12 cellular contexts compared by ENCODE assay signal in genomic region chr4:98603683-98604573, GRCh38. TPM values are rescaled to one million over a fixed set of nuclear protein-coding genes. Genes with fewer than 3 reads are reported as not detected.
DNase-seq lines count a peak whose midpoint lies in the region; ATAC-seq, FAIRE-seq and TF ChIP-seq lines count a peak whose summit lies in the region.
"Had no signal": no experiment of that assay in that cellular context is flagged by ENCODE, and none has a peak within 500 bp of the region (broad histone marks: within the 10 kb centered on the region; RNA-seq: fewer than 3 reads in every experiment).

No MANE protein-coding gene starts in this region.

- intact Hi-C loops in GM12878 (cut with micrococcal nuclease; ENCODE audit: unreplicated experiment) = loop anchor here (2.0 to 5.0 kb wide), 2 partner anchors 59 to 122 kb away; no protein-coding TSS in a partner anchor

- no peak overlapping the region for H3K4ac ChIP-seq in neuronal stem cell (ENCODE audit: low read length)

- no peak overlapping the region for H2BK120ac ChIP-seq in neuronal stem cell (ENCODE audit: low read depth, low read length)

- RAD21 ChIA-PET in GM12878 (lab: Charles Lee; ENCODE audit: unreplicated experiment) = interaction anchor here (1.2 to 3.0 kb wide), 4 partner anchors 14 to 136 kb away, joined by 3 to 11 read pairs (median 4); no protein-coding TSS in a partner anchor

- H3K27me3 ChIP-seq in GM23248 (replicated peaks; ENCODE audit: insufficient read depth) (no peaks in the 10 kb centered on the region), GM12878 (replicated peaks in 1 of 2; ENCODE audit: control insufficient read depth in 2 of 2, insufficient read depth in 2 of 2, low read length in 1 of 2) (no peaks in the 10 kb centered on the region; a peak in 1 of 4 replicates), neuronal stem cell (ENCODE audit: control insufficient read depth in 3 of 3, insufficient read depth in 3 of 3, low read depth in 1 of 3, low read length in 3 of 3) (no peaks in the 10 kb centered on the region)

- no peak for TF ChIP-seq EP300 in GM12878 (IDR thresholded peaks at IDR 0.05; ENCODE audit: borderline replicate concordance in 1 of 2, control insufficient read depth in 1 of 2, low read depth in 2 of 2, low read length in 2 of 2)

- no peak overlapping the region for H3K4me2 ChIP-seq in GM23248 (ENCODE audit: unreplicated experiment)
- H3K4me2 ChIP-seq in GM12878 (ENCODE audit: control insufficient read depth, insufficient read depth) = no peak overlapping the region
- H3K4me2 ChIP-seq in neuronal stem cell (ENCODE audit: insufficient read depth, low read length, poor library complexity, severe bottlenecking) = no peak overlapping the region

- CTCF ChIA-PET in GM12878 (lab: Yijun Ruan, JAX) = no interaction called here

- H3K9ac ChIP-seq in GM23248 = no peak overlapping the region
- H3K9ac ChIP-seq in GM12878 (ENCODE audit: control insufficient read depth, insufficient read depth, low read length) = no peak overlapping the region
- H3K9ac ChIP-seq in neuronal stem cell (ENCODE audit: low read depth, low read length, poor library complexity) = no peak overlapping the region

- TF ChIP-seq RAD21 in GM12878 (IDR thresholded peaks at IDR 0.05; ENCODE audit: insufficient read depth, low read depth, low read length) = no peak

- no peak overlapping the region for H2BK5ac ChIP-seq in neuronal stem cell (ENCODE audit: low read length)

- no peak overlapping the region for H4K8ac ChIP-seq in neuronal stem cell (ENCODE audit: low read depth, low read length)

- peak overlapping the region; percentile 4; the same call in 1 of the 2 replicates for H3K27ac ChIP-seq in GM23248
- no peak overlapping the region for H3K27ac ChIP-seq in GM12878 (ENCODE audit: control insufficient read depth, insufficient read depth)
- no peak overlapping the region for H3K27ac ChIP-seq in neuronal stem cell (replicated peaks; ENCODE audit: low read length)
- H3K27ac ChIP-seq: RWPE1, thoracic aorta had no signal

- FAIRE-seq in D721Med (lab: Jason Lieb, UNC) (peak; percentile 16), GM12878 (lab: Jason Lieb, UNC) (no peak), urothelium cell line (lab: Jason Lieb, UNC) (no peak)
- FAIRE-seq: endothelial cell of umbilical vein had no signal

- H3K14ac ChIP-seq in neuronal stem cell (ENCODE audit: low read length) = no peak overlapping the region

- no peaks in the 10 kb centered on the region for H3K79me1 ChIP-seq in neuronal stem cell (ENCODE audit: low read depth, low read length)

- TF ChIP-seq CTCF in D721Med (IDR thresholded peaks at IDR 0.05; ENCODE audit: insufficient read depth, missing control alignments) (no peak), GM12878 (IDR thresholded peaks at IDR 0.05 in 2 of 3, conservative IDR thresholded peaks at IDR 0.05 in 1 of 3; ENCODE audit: control insufficient read depth in 2 of 3, extremely low read depth in 1 of 3, insufficient read depth in 1 of 3, low read depth in 3 of 3, low read length in 3 of 3) (no peak)

- H3K9me3 ChIP-seq in GM23248 (ENCODE audit: low read depth) (no peaks in the 10 kb centered on the region), GM12878 (replicated peaks; ENCODE audit: control insufficient read depth, insufficient read depth, low read length) (no peaks in the 10 kb centered on the region; the same call in 2 of the 3 replicates), neuronal stem cell (replicated peaks in 1 of 2; ENCODE audit: control insufficient read depth in 2 of 2, insufficient read depth in 1 of 2, low read depth in 1 of 2, low read length in 2 of 2) (peaks cover 2 to 19% of the 10 kb centered on the region in 2 donors)
- H3K9me3 ChIP-seq: thoracic aorta had no signal

- no peak overlapping the region for H4K91ac ChIP-seq in neuronal stem cell (ENCODE audit: low read depth, low read length, poor library complexity)

- no peak overlapping the region for H2AK5ac ChIP-seq in neuronal stem cell (ENCODE audit: low read depth, low read length)

- no peak overlapping the region for H2BK15ac ChIP-seq in neuronal stem cell (ENCODE audit: low read length)

- H3K18ac ChIP-seq in neuronal stem cell (ENCODE audit: low read length) = no peak overlapping the region

- POLR2A ChIA-PET in GM12878 (lab: Charles Lee) = no interaction called here

- SMC1A ChIA-PET in GM12878 (lab: Charles Lee; ENCODE audit: uncharacterized antibody, unreplicated experiment) = interaction anchor here (1.0 to 1.5 kb wide), 2 partner anchors 32 to 452 kb away, joined by 3 to 5 read pairs; no protein-coding TSS in a partner anchor

- TF ChIP-seq POLR2A in GM12878 (IDR thresholded peaks at IDR 0.05; ENCODE audit: low read depth, low read length) = no peak

- peaks cover 22% of the 10 kb centered on the region for H3K4me1 ChIP-seq in GM23248 (ENCODE audit: insufficient read depth)
- H3K4me1 ChIP-seq in GM12878 (ENCODE audit: control insufficient read depth, insufficient read depth, low read length) = no peaks in the 10 kb centered on the region
- H3K4me1 ChIP-seq in neuronal stem cell (ENCODE audit: control insufficient read depth in 2 of 2, insufficient read depth in 1 of 2, low read depth in 1 of 2, low read length in 2 of 2) = peaks cover 4 to 7% of the 10 kb centered on the region in 2 donors

- no peak overlapping the region for H2BK12ac ChIP-seq in neuronal stem cell (ENCODE audit: low read length)

- no peak overlapping the region for H3K23ac ChIP-seq in neuronal stem cell (ENCODE audit: low read depth, low read length, poor library complexity)

- no TSS peak for BruUV-seq in GM12878 (replicated peaks; lab: Mats Ljungman, UMichigan)

- ATAC-seq in GM12878 (peak; percentile 77), GM18517 (IDR thresholded peaks at IDR 0.05; ENCODE audit: unreplicated experiment) (no peak)

- H3K79me2 ChIP-seq in GM23248 (ENCODE audit: insufficient read depth) = peaks cover 100% of the 10 kb centered on the region
- H3K79me2 ChIP-seq in GM12878 (ENCODE audit: control insufficient read depth, insufficient read depth, low read length) = no peaks in the 10 kb centered on the region

- DNase-seq in D721Med (ENCODE audit: insufficient read length, low spot score) (no peak), GM23248 (peak; percentile 45), GM12878 (ENCODE audit: low read depth, low spot score) (no peak), neuronal stem cell (ENCODE audit: low spot score) (no peak), HPDE6-E6E7 (ENCODE audit: extremely low spot score) (no peak), urothelium cell line (ENCODE audit: low spot score) (no peak)
- DNase-seq: DND-41, NCI-H2029 treated with DMSO at 0.1 percent for 48 hours had no signal

- 85% methylated on average over 11 of the region's 11 CpGs for WGBS in GM23248 (ENCODE audit: low coverage in 1 of 2, low lambda C conversion rate in 2 of 2, missing lambda C conversion rate in 2 of 2), 2 experiments
- 49% methylated on average over 11 of the region's 11 CpGs for WGBS in GM12878 (ENCODE audit: insufficient coverage, insufficient replicate concordance, low lambda C conversion rate, missing lambda C conversion rate)
- WGBS in neuronal stem cell (ENCODE audit: extremely low coverage in 2 of 2, insufficient read length in 2 of 2, insufficient replicate concordance in 1 of 2), 2 donors = no CpG with 5 or more reads among the region's 11 CpGs

- H3F3A ChIP-seq in GM23248 (ENCODE audit: insufficient read depth) = peaks cover 15% of the 10 kb centered on the region; the same call in 1 of the 2 replicates

- H4K20me1 ChIP-seq in GM23248 (ENCODE audit: insufficient read depth) (no peaks in the 10 kb centered on the region), GM12878 (ENCODE audit: control insufficient read depth, insufficient read depth) (no peaks in the 10 kb centered on the region)

- no peaks in the 10 kb centered on the region for H3K9me2 ChIP-seq in GM23248 (ENCODE audit: insufficient read depth)

- H2AFZ ChIP-seq in GM23248 = no peak overlapping the region
- no peak overlapping the region for H2AFZ ChIP-seq in GM12878 (ENCODE audit: control insufficient read depth, low read depth, low read length)
- peak overlapping the region; percentile 73 for H2AFZ ChIP-seq in neuronal stem cell (ENCODE audit: low read length)

- no peaks in the 10 kb centered on the region for H3K36me3 ChIP-seq in GM23248 (ENCODE audit: low read depth)
- no peaks in the 10 kb centered on the region for H3K36me3 ChIP-seq in GM12878 (ENCODE audit: control insufficient read depth in 2 of 2, insufficient read depth in 2 of 2, low read length in 1 of 2)
- no peaks in the 10 kb centered on the region for H3K36me3 ChIP-seq in neuronal stem cell (replicated peaks in 1 of 2; ENCODE audit: control insufficient read depth in 2 of 2, insufficient read depth in 2 of 2, low read length in 2 of 2)
- H3K36me3 ChIP-seq: thoracic aorta had no signal

- in situ Hi-C loops in GM23248 (cut with MboI) = no loop called here
- in situ Hi-C loops in GM12878 (cut with MboI) = no loop called here

- H3K4me3 ChIP-seq in GM23248 = no peak overlapping the region
- no peak overlapping the region for H3K4me3 ChIP-seq in GM12878
- peak overlapping the region in 1 of 2 donors; percentile 14 for H3K4me3 ChIP-seq in neuronal stem cell (ENCODE audit: low read length in 2 of 2)
- H3K4me3 ChIP-seq: thoracic aorta had no signal

RNA-seq across cellular contexts. Expression of gene TSPAN5, which starts 54.5 kb away (rescaled TPM):
- total RNA-seq in GM23248 (2014; rRNA removed; shearing (Covaris generic)) = 61.9 and 69.6 TPM in 2 replicates
- polyA plus RNA-seq in GM23248 (2016; fragmentation: Nextera tagmentation; extraction: Ambion mirVana) (70.8 and 76.6 TPM in 2 replicates), GM12878 (2011; rRNA removed) (8.2 and 9.8 TPM in 2 replicates), GM12878 (2014; fragmentation: Illumina TruSeq; extraction: Trizol) (0.31 and 0.68 TPM in 2 replicates), GM12878 (2014; fragmentation: Nextera tagmentation; extraction: Ambion mirVana) (under 1 TPM; 0.22 to 0.23 TPM), GM12878 (2014; rRNA removed) (0.33 and 1.1 TPM in 2 replicates), GM12878 (2016; fragmentation: Nextera tagmentation; extraction: Ambion mirVana) (under 1 TPM; 0.09 to 0.63 TPM)
- 0.63 and 0.69 TPM in 2 replicates for total RNA-seq in GM12878 (2013; cell fraction: nucleolus; rRNA removed)
- total RNA-seq in GM12878 (2014; rRNA removed) (0.23 and 0.27 TPM in 2 replicates), GM12878 (2014; rRNA removed; fragmentation: Illumina TruSeq; extraction: Trizol) (0.18 TPM in 2 replicates), GM12878 (2021) (0.45 and 0.59 TPM in 2 replicates)
- polyA plus RNA-seq in GM12878 (2011; ENCODE audit: low read depth) = 0.21 TPM
- 4.8 and 4.9 TPM in 2 replicates for polyA plus RNA-seq in GM12878 (2011; cell fraction: cytosol; rRNA removed)
- 5.3 and 5.5 TPM in 2 replicates for polyA plus RNA-seq in GM12878 (2011; cell fraction: nucleus; rRNA removed)
- 0.18 TPM in 1 of 2 replicates, not detected in the other for polyA plus RNA-seq in GM12878 (2012)
- polyA minus RNA-seq in GM12878 (2011; rRNA and poly(A)+ RNA removed) = 6.1 and 6.7 TPM in 2 replicates
- 1.1 and 1.6 TPM in 2 replicates for polyA minus RNA-seq in GM12878 (2011; cell fraction: cytosol; rRNA and poly(A)+ RNA removed)
- polyA minus RNA-seq in GM12878 (2011; cell fraction: nucleus; rRNA and poly(A)+ RNA removed) = 3.9 and 6.1 TPM in 2 replicates
- 21.5 TPM for polyA plus RNA-seq in neuronal stem cell (2013, experiment 1 of 2)
- polyA plus RNA-seq in neuronal stem cell (2013, experiment 2 of 2) = 22.8 TPM

Comparison
In these comparisons a context has a peak if more than half of its experiments do, and no peak if none do; other contexts are left out.
1. RNA of gene TSPAN5, which starts 54.5 kb away (total RNA-seq): 61.9 to 69.6 TPM in GM23248; 0.18 to 0.69 TPM in GM12878; every median in the first group is over 10 times any median in the second.